ENCODE assay signal across 9 cellular contexts in genomic region chr3:66386925-66387650, GRCh38.
DNase-seq lines count a peak whose midpoint lies in the region; ATAC-seq and TF ChIP-seq lines count a peak whose summit lies in the region.
"Had no signal": no experiment of that assay in that cellular context is flagged by ENCODE, and none has a peak within 500 bp of the region (broad histone marks: within the 10 kb centered on the region; RNA-seq: fewer than 3 reads in every experiment).

No MANE protein-coding gene starts in this region.

- peaks cover 78% of the 10 kb centered on the region for H3K36me3 ChIP-seq in Loucy (ENCODE audit: insufficient read depth, low read length)

- H3K9me3 ChIP-seq in Loucy (ENCODE audit: insufficient read depth, low read depth, low read length) = no peaks in the 10 kb centered on the region

- no peak overlapping the region for H3K4me3 Mint-ChIP-seq in osteocyte (ENCODE audit: unreplicated experiment)

- no peaks in the 10 kb centered on the region for H4K20me1 ChIP-seq in Loucy (ENCODE audit: insufficient read depth, low read length, poor library complexity, severe bottlenecking)

- peaks cover 74% of the 10 kb centered on the region for H3K36me3 Mint-ChIP-seq in osteocyte (ENCODE audit: unreplicated experiment)

- peaks cover 24% of the 10 kb centered on the region for H3K4me1 Mint-ChIP-seq in osteocyte (ENCODE audit: unreplicated experiment)

- H3K9ac ChIP-seq in Loucy (ENCODE audit: low read depth, low read length, poor library complexity, severe bottlenecking) = peak overlapping the region; percentile 72

- peaks cover 60% of the 10 kb centered on the region for H3K4me1 ChIP-seq in Loucy (ENCODE audit: insufficient read depth, low read length, poor library complexity, severe bottlenecking)

- H3K27ac Mint-ChIP-seq in osteocyte (ENCODE audit: unreplicated experiment) = peak overlapping the region; percentile 52

- ATAC-seq in GM18868 (IDR thresholded peaks at IDR 0.05; ENCODE audit: unreplicated experiment) (peak; percentile 63), HG02610 (IDR thresholded peaks at IDR 0.05; ENCODE audit: unreplicated experiment) (peak; percentile 73), GM19455 (IDR thresholded peaks at IDR 0.05; ENCODE audit: unreplicated experiment) (no peak)
- ATAC-seq: esophagus mucosa had no signal

- DNase-seq in osteocyte (ENCODE audit: extremely low spot score, unreplicated experiment) (peak; percentile 44), HK-2 (ENCODE audit: unreplicated experiment) (no peak), NCI-H2029 treated with DMSO at 0.1 percent for 48 hours (lab: John Stamatoyannopoulos, UW) (no peak), activated gamma-delta T cell (lab: John Stamatoyannopoulos, UW) (no peak)

- H3K9me2 ChIP-seq in Loucy (replicated peaks; ENCODE audit: low read depth, low read length) = no peaks in the 10 kb centered on the region

- H3K4me3 ChIP-seq in Loucy (ENCODE audit: low read length, poor library complexity, severe bottlenecking) = peak overlapping the region; percentile 54

- peaks cover 54% of the 10 kb centered on the region for H3K79me2 ChIP-seq in Loucy (ENCODE audit: insufficient read depth, low read length)

- no peaks in the 10 kb centered on the region for H3K27me3 ChIP-seq in Loucy (ENCODE audit: insufficient read depth, low read length, poor library complexity, severe bottlenecking)

- H3F3A ChIP-seq in Loucy (ENCODE audit: low read depth) = no peaks in the 10 kb centered on the region

- H3K4me2 ChIP-seq in Loucy (ENCODE audit: low read depth, low read length, poor library complexity, severe bottlenecking) = peak overlapping the region; percentile 75

- H2AFZ ChIP-seq in Loucy (ENCODE audit: low read length) = no peak overlapping the region

- H3K27me3 Mint-ChIP-seq in osteocyte (ENCODE audit: unreplicated experiment) = no peaks in the 10 kb centered on the region

- no peaks in the 10 kb centered on the region for H3K9me3 Mint-ChIP-seq in osteocyte (ENCODE audit: unreplicated experiment)

- no peak for TF ChIP-seq CTCF in Loucy (conservative IDR thresholded peaks at IDR 0.05; ENCODE audit: low read length)
- no peak for TF ChIP-seq CTCF in osteocyte (IDR thresholded peaks at IDR 0.05)
